ENCODE assay signal across 2 cellular contexts in genomic region chr10:21530168-21530567, GRCh38.
TF ChIP-seq lines count a peak whose summit lies in the region.

No MANE protein-coding gene starts in this region.

TF ChIP-seq in HepG2, 621 proteins besides CTCF, POLR2A, EP300 and RAD21:
- TF ChIP-seq ATF1 (CRISPR knock-in tag; IDR thresholded peaks at IDR 0.05), result no peak
- TF ChIP-seq ZKSCAN1 (IDR thresholded peaks at IDR 0.05; ENCODE audit: low read length), result peak; percentile 98

TF ChIP-seq in K562, 482 proteins besides CTCF, POLR2A, EP300 and RAD21:
- TF ChIP-seq ZBTB43 (CRISPR knock-in tag; IDR thresholded peaks at IDR 0.05) (no peak), ZKSCAN1 (IDR thresholded peaks at IDR 0.05; ENCODE audit: low read depth, low read length) (peak; percentile 99)
